In the genomic region with DNA sequence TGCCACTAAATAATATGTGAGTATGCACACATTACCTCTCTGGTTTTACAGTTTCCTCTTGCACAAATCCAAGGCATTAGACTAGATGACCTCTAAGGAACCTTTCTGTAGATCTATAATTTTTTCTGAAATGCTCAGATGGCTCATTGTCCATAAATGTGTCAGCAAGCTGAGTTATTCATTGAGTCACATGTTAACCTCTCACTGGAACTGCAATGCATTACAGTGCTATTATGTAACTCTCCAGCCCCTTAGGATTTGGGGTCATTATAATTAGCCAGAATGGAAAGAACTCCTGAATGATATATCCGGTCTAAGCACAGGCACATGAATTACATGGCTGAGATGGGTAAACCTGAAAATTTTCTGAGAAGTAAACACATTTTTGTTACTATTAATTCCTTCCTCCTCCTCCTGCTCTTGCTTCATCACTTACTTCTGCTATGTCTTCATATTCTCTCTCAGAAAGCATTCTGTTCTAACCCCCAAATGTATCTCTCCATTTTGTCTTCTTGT, we compare ENCODE assay signal across 1 cellular context.
TF ChIP-seq lines count a peak whose summit lies in the region.

No MANE protein-coding gene starts in this region.

TF ChIP-seq in HEK293, 187 proteins besides CTCF, POLR2A, EP300 and RAD21 (continued from another document):
- TF ChIP-seq, protein P1, sequence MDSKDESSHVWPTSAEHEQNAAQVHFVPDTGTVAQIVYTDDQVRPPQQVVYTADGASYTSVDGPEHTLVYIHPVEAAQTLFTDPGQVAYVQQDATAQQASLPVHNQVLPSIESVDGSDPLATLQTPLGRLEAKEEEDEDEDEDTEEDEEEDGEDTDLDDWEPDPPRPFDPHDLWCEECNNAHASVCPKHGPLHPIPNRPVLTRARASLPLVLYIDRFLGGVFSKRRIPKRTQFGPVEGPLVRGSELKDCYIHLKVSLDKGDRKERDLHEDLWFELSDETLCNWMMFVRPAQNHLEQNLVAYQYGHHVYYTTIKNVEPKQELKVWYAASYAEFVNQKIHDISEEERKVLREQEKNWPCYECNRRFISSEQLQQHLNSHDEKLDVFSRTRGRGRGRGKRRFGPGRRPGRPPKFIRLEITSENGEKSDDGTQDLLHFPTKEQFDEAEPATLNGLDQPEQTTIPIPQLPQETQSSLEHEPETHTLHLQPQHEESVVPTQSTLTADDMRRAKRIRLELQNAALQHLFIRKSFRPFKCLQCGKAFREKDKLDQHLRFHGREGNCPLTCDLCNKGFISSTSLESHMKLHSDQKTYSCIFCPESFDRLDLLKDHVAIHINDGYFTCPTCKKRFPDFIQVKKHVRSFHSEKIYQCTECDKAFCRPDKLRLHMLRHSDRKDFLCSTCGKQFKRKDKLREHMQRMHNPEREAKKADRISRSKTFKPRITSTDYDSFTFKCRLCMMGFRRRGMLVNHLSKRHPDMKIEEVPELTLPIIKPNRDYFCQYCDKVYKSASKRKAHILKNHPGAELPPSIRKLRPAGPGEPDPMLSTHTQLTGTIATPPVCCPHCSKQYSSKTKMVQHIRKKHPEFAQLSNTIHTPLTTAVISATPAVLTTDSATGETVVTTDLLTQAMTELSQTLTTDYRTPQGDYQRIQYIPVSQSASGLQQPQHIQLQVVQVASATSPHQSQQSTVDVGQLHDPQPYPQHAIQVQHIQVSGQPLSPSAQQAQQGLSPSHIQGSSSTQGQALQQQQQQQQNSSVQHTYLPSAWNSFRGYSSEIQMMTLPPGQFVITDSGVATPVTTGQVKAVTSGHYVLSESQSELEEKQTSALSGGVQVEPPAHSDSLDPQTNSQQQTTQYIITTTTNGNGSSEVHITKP (tag by site-specific recombination; IDR thresholded peaks at IDR 0.05) = peak; percentile 98
- TF ChIP-seq ZNF560 (tag by site-specific recombination; IDR thresholded peaks at IDR 0.05; ENCODE audit: borderline replicate concordance) (no peak), ZNF561 (tag by site-specific recombination; IDR thresholded peaks at IDR 0.05; ENCODE audit: borderline replicate concordance) (no peak), ZNF596 (tag by site-specific recombination; IDR thresholded peaks at IDR 0.05) (no peak), GLI2 (tag by site-specific recombination; IDR thresholded peaks at IDR 0.05; ENCODE audit: borderline replicate concordance, low read depth) (peak; percentile 59; the same call in 1 of the 2 replicates), SETDB1 (IDR thresholded peaks at IDR 0.05; ENCODE audit: insufficient read length, low read length) (no peak), ZNF830 (tag by site-specific recombination; IDR thresholded peaks at IDR 0.05; ENCODE audit: low read depth) (no peak), ZNF16 (tag by site-specific recombination; IDR thresholded peaks at IDR 0.05; ENCODE audit: low read depth) (no peak), ZNF335 (tag by site-specific recombination; conservative IDR thresholded peaks at IDR 0.05) (peak; percentile 18; the same call in 1 of the 2 replicates), ZNF423 (tag by site-specific recombination; IDR thresholded peaks at IDR 0.05) (no peak), GLI4 (tag by site-specific recombination; IDR thresholded peaks at IDR 0.05) (no peak), ZBTB48 (tag by site-specific recombination; IDR thresholded peaks at IDR 0.05) (no peak), ZNF837 (tag by site-specific recombination; IDR thresholded peaks at IDR 0.05) (no peak), BCL11B (tag by site-specific recombination; IDR thresholded peaks at IDR 0.05; ENCODE audit: low read depth) (no peak), ZNF184 (tag by site-specific recombination; IDR thresholded peaks at IDR 0.05) (0 out of 2 replicates have a peak, but pooled peaks have one; percentile 55), KLF7 (tag by site-specific recombination; IDR thresholded peaks at IDR 0.05; ENCODE audit: borderline replicate concordance) (no peak), ZNF548 (tag by site-specific recombination; IDR thresholded peaks at IDR 0.05) (no peak), ZFP3 (tag by site-specific recombination; IDR thresholded peaks at IDR 0.05; ENCODE audit: low read depth) (no peak), ZNF391 (tag by site-specific recombination; IDR thresholded peaks at IDR 0.05; ENCODE audit: borderline replicate concordance, low read depth) (no peak)
- TF ChIP-seq, protein P2, sequence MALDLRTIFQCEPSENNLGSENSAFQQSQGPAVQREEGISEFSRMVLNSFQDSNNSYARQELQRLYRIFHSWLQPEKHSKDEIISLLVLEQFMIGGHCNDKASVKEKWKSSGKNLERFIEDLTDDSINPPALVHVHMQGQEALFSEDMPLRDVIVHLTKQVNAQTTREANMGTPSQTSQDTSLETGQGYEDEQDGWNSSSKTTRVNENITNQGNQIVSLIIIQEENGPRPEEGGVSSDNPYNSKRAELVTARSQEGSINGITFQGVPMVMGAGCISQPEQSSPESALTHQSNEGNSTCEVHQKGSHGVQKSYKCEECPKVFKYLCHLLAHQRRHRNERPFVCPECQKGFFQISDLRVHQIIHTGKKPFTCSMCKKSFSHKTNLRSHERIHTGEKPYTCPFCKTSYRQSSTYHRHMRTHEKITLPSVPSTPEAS (tag by site-specific recombination; IDR thresholded peaks at IDR 0.05) = no peak
- TF ChIP-seq, protein P3, sequence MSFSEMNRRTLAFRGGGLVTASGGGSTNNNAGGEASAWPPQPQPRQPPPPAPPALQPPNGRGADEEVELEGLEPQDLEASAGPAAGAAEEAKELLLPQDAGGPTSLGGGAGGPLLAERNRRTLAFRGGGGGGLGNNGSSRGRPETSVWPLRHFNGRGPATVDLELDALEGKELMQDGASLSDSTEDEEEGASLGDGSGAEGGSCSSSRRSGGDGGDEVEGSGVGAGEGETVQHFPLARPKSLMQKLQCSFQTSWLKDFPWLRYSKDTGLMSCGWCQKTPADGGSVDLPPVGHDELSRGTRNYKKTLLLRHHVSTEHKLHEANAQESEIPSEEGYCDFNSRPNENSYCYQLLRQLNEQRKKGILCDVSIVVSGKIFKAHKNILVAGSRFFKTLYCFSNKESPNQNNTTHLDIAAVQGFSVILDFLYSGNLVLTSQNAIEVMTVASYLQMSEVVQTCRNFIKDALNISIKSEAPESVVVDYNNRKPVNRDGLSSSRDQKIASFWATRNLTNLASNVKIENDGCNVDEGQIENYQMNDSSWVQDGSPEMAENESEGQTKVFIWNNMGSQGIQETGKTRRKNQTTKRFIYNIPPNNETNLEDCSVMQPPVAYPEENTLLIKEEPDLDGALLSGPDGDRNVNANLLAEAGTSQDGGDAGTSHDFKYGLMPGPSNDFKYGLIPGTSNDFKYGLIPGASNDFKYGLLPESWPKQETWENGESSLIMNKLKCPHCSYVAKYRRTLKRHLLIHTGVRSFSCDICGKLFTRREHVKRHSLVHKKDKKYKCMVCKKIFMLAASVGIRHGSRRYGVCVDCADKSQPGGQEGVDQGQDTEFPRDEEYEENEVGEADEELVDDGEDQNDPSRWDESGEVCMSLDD (tag by site-specific recombination; IDR thresholded peaks at IDR 0.05) = no peak
- TF ChIP-seq, protein P4, sequence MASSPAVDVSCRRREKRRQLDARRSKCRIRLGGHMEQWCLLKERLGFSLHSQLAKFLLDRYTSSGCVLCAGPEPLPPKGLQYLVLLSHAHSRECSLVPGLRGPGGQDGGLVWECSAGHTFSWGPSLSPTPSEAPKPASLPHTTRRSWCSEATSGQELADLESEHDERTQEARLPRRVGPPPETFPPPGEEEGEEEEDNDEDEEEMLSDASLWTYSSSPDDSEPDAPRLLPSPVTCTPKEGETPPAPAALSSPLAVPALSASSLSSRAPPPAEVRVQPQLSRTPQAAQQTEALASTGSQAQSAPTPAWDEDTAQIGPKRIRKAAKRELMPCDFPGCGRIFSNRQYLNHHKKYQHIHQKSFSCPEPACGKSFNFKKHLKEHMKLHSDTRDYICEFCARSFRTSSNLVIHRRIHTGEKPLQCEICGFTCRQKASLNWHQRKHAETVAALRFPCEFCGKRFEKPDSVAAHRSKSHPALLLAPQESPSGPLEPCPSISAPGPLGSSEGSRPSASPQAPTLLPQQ (tag by site-specific recombination; IDR thresholded peaks at IDR 0.05) = no peak
- TF ChIP-seq, protein P5, sequence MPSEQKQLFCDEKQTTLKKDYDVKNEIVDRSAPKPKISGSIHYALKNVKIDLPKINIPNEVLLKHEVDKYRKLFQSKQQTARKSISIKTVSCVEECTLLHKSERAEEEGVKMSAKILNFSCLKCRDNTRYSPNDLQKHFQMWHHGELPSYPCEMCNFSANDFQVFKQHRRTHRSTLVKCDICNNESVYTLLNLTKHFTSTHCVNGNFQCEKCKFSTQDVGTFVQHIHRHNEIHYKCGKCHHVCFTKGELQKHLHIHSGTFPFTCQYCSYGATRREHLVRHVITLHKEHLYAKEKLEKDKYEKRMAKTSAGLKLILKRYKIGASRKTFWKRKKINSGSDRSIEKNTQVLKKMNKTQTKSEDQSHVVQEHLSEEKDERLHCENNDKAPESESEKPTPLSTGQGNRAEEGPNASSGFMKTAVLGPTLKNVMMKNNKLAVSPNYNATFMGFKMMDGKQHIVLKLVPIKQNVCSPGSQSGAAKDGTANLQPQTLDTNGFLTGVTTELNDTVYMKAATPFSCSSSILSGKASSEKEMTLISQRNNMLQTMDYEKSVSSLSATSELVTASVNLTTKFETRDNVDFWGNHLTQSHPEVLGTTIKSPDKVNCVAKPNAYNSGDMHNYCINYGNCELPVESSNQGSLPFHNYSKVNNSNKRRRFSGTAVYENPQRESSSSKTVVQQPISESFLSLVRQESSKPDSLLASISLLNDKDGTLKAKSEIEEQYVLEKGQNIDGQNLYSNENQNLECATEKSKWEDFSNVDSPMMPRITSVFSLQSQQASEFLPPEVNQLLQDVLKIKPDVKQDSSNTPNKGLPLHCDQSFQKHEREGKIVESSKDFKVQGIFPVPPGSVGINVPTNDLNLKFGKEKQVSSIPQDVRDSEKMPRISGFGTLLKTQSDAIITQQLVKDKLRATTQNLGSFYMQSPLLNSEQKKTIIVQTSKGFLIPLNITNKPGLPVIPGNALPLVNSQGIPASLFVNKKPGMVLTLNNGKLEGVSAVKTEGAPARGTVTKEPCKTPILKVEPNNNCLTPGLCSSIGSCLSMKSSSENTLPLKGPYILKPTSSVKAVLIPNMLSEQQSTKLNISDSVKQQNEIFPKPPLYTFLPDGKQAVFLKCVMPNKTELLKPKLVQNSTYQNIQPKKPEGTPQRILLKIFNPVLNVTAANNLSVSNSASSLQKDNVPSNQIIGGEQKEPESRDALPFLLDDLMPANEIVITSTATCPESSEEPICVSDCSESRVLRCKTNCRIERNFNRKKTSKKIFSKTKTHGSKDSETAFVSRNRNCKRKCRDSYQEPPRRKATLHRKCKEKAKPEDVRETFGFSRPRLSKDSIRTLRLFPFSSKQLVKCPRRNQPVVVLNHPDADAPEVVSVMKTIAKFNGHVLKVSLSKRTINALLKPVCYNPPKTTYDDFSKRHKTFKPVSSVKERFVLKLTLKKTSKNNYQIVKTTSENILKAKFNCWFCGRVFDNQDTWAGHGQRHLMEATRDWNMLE (tag by site-specific recombination; conservative IDR thresholded peaks at IDR 0.05; ENCODE audit: low read depth) = no peak
- TF ChIP-seq, protein P6, sequence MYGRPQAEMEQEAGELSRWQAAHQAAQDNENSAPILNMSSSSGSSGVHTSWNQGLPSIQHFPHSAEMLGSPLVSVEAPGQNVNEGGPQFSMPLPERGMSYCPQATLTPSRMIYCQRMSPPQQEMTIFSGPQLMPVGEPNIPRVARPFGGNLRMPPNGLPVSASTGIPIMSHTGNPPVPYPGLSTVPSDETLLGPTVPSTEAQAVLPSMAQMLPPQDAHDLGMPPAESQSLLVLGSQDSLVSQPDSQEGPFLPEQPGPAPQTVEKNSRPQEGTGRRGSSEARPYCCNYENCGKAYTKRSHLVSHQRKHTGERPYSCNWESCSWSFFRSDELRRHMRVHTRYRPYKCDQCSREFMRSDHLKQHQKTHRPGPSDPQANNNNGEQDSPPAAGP (tag by site-specific recombination; IDR thresholded peaks at IDR 0.05) = no peak
- TF ChIP-seq, protein P7, sequence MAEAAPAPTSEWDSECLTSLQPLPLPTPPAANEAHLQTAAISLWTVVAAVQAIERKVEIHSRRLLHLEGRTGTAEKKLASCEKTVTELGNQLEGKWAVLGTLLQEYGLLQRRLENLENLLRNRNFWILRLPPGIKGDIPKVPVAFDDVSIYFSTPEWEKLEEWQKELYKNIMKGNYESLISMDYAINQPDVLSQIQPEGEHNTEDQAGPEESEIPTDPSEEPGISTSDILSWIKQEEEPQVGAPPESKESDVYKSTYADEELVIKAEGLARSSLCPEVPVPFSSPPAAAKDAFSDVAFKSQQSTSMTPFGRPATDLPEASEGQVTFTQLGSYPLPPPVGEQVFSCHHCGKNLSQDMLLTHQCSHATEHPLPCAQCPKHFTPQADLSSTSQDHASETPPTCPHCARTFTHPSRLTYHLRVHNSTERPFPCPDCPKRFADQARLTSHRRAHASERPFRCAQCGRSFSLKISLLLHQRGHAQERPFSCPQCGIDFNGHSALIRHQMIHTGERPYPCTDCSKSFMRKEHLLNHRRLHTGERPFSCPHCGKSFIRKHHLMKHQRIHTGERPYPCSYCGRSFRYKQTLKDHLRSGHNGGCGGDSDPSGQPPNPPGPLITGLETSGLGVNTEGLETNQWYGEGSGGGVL (tag by site-specific recombination; IDR thresholded peaks at IDR 0.05) = 0 out of 2 replicates have a peak, but pooled peaks have one; percentile 4
- TF ChIP-seq, protein P8, sequence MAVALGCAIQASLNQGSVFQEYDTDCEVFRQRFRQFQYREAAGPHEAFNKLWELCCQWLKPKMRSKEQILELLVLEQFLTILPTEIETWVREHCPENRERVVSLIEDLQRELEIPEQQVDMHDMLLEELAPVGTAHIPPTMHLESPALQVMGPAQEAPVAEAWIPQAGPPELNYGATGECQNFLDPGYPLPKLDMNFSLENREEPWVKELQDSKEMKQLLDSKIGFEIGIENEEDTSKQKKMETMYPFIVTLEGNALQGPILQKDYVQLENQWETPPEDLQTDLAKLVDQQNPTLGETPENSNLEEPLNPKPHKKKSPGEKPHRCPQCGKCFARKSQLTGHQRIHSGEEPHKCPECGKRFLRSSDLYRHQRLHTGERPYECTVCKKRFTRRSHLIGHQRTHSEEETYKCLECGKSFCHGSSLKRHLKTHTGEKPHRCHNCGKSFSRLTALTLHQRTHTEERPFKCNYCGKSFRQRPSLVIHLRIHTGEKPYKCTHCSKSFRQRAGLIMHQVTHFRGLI (tag by site-specific recombination; IDR thresholded peaks at IDR 0.05) = no peak
